ENCODE assay signal across 30 cellular contexts in genomic region chr10:120838941-120839340, GRCh38.
"Had no signal": no experiment of that assay in that cellular context is flagged by ENCODE, and none has a peak within 500 bp of the region (broad histone marks: within the 10 kb centered on the region; RNA-seq: fewer than 3 reads in every experiment).

No MANE protein-coding gene starts in this region.

- H3K36me3 ChIP-seq: ascending aorta, breast epithelium, cardiac muscle cell, colonic mucosa, gastrocnemius medialis, heart left ventricle had no signal

- FAIRE-seq: endometrium, endothelial cell of umbilical vein had no signal

- H3K27me3 ChIP-seq: ascending aorta, breast epithelium, cardiac muscle cell, colonic mucosa, gastrocnemius medialis, heart left ventricle had no signal

- H3K9me3 ChIP-seq: ascending aorta, breast epithelium, colonic mucosa, gastrocnemius medialis, heart left ventricle had no signal

- H3K4me3 ChIP-seq: ascending aorta, breast epithelium, cardiac muscle cell, colonic mucosa, gastrocnemius medialis, heart left ventricle had no signal

- DNase-seq: activated CD4-positive, alpha-beta memory T cell treated with anti-CD3 and anti-CD28 coated beads, Interleukin-2, amount 10 ng/mL, durations not matched to agents 7 days and 5 days; activated CD4-positive, alpha-beta T cell treated with anti-CD3 and anti-CD28 coated beads for 4 hours; activated CD4-positive, alpha-beta T cell treated with anti-CD3 and anti-CD28 coated beads, Interleukin-2, amount 10 ng/mL, durations not matched to agents 7 days and 5 days; activated CD4-positive, alpha-beta T cell treated with anti-CD3 and anti-CD28 coated beads, Interleukin-2, amount 50 U/mL, for 4 hours; activated CD4-positive, CD25-positive, alpha-beta regulatory T cell; activated CD4-positive, CD25-positive, alpha-beta regulatory T cell treated with anti-CD3 and anti-CD28 coated beads, Interleukin-2, amount 50 U/mL, for 72 hours; activated CD8-positive, alpha-beta memory T cell treated with anti-CD3 and anti-CD28 coated beads, Interleukin-2, amount 50 U/mL, for 48 hours; activated gamma-delta T cell; activated naive CD4-positive, alpha-beta T cell; activated naive CD4-positive, alpha-beta T cell treated with anti-CD3 and anti-CD28 coated beads, Interleukin-2, amount 10 ng/mL, durations not matched to agents 7 days and 5 days; activated naive CD8-positive, alpha-beta T cell treated with anti-CD3 and anti-CD28 coated beads, Interleukin-2, amount 10 ng/mL, durations not matched to agents 7 days and 5 days; activated T-cell treated with anti-CD3 and anti-CD28 coated beads for 4 hours; activated T-cell treated with anti-CD3 and anti-CD28 coated beads, Interleukin-2, amount 50 U/mL, for 24 hours; activated T-cell treated with anti-CD3 and anti-CD28 coated beads, Interleukin-2, amount 50 U/mL, for 72 hours; central memory CD4-positive, alpha-beta T cell; cerebellar nuclear complex; colonic mucosa; effector CD8-positive, alpha-beta T cell; foreskin fibroblast; gastrocnemius medialis; glutamatergic neuron; heart left ventricle; T-helper 2 cell had no signal

- ATAC-seq: activated naive CD4-positive, alpha-beta T cell treated with anti-CD3 and anti-CD28 coated beads, Interleukin-2, amount 50 U/mL, for 72 hours; activated T-cell treated with anti-CD3 and anti-CD28 coated beads, Interleukin-2, amount 50 U/mL, for 72 hours; gastrocnemius medialis; heart left ventricle had no signal

- H3K27ac ChIP-seq: ascending aorta, breast epithelium, cardiac muscle cell, colonic mucosa, epithelial cell of prostate, gastrocnemius medialis, heart left ventricle had no signal

- H3K4me1 ChIP-seq: ascending aorta, breast epithelium, colonic mucosa, gastrocnemius medialis, heart left ventricle had no signal
